Comparison of ENCODE assay signal across 8 cellular contexts in the genomic region with DNA sequence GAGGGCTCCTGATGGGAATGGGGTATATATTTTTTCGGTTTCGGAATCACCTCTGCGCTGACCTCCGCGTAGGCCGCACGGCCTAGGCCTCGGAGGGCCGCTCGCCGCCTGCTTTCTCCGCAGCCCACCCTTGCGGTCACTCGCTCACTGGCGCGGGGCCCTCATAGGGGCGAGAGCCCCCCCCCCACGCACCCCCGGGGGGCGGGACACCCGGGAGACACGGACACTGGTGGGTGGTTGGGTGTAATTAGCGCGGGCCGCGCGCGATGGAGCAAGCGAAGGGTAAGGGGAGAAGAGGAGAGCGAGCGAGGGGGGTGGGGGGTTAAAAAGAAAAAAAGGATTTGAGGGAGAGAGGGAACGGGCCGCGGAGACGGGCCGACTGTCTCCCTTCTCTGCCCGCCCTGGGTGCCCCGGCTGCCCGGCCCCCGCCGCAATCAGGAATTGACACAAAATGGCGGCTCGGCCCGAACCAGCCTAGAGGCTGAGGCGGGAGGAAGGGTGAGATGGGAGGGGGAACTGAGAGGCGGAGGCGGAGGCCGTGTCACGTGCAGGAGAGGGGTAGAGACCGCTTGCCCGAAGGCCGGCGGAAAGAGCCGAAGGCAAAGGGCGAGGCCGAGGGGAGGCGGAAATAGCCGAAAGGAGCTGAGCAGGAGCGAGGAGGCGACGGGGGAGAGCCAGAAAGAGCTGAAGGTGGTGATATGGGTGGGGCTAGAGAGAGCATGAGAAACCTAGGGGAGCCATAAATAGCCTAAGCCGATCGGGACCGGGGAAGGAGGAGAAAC. TPM values are rescaled to one million over a fixed set of nuclear protein-coding genes. Genes with fewer than 3 reads are reported as not detected.
DNase-seq lines count a peak whose midpoint lies in the region; ATAC-seq, FAIRE-seq and TF ChIP-seq lines count a peak whose summit lies in the region.

No MANE protein-coding gene starts in this region.

- H3K27me3 ChIP-seq in keratinocyte (ENCODE audit: control insufficient read depth, extremely low read depth, insufficient read depth, low read length), result no peaks in the 10 kb centered on the region

- H3K4me1 ChIP-seq in keratinocyte (ENCODE audit: control insufficient read depth, extremely low read depth, insufficient read depth, low read length), result peaks cover 34% of the 10 kb centered on the region

- dilution Hi-C loops in keratinocyte (cut with MboI; ENCODE audit: extremely low pct_ligation_motif_present, low sequenced_read_pairs), result no loop called here

- H3K9ac ChIP-seq in keratinocyte (ENCODE audit: control insufficient read depth, extremely low read depth, insufficient read depth, low read length), result peak overlapping the region; percentile 99

- DNase-seq in AML-193 (lab: John Stamatoyannopoulos, UW) (peak; percentile 97 to 98), NCI-H460 (ENCODE audit: extremely low read depth, low read depth) (peak; percentile 98), cerebellum (ENCODE audit: low spot score) (peak; percentile 99), keratinocyte (ENCODE audit: low read depth, low spot score) (peak; percentile 88)
- peak; percentile 99 for DNase-seq in activated CD4-positive, alpha-beta T cell treated with anti-CD3 and anti-CD28 coated beads for 1 hour
- DNase-seq in stimulated activated CD4-positive, alpha-beta T cell treated with anti-CD3 and anti-CD28 coated beads, Interleukin-12 subunit alpha, Interleukin-12 subunit beta, amount 100 ng/mL, for 48 hours (ENCODE audit: low read depth in 2 of 3, low spot score in 1 of 3), result peak; percentile 98 to 100 (median 99)

- no peaks in the 10 kb centered on the region for H3K9me1 ChIP-seq in keratinocyte (ENCODE audit: control insufficient read depth, extremely low read depth, insufficient read depth, low read length)

- H3K79me2 ChIP-seq in keratinocyte (ENCODE audit: control insufficient read depth, insufficient read depth, low read length), result peaks cover 33% of the 10 kb centered on the region

- no peaks in the 10 kb centered on the region for H4K20me1 ChIP-seq in keratinocyte (ENCODE audit: control insufficient read depth, extremely low read depth, insufficient read depth, low read length)

- peak; percentile 78 for FAIRE-seq in keratinocyte (lab: Jason Lieb, UNC)

- H3K9me3 ChIP-seq in keratinocyte (ENCODE audit: control insufficient read depth, low read depth, low read length), result no peaks in the 10 kb centered on the region

- TF ChIP-seq CTCF in keratinocyte (optimal IDR thresholded peaks at IDR 0.05 in 1 of 3, IDR thresholded peaks at IDR 0.05 in 1 of 3, conservative IDR thresholded peaks at IDR 0.05 in 1 of 3; ENCODE audit: extremely low read depth in 1 of 3, insufficient read depth in 2 of 3, low read length in 3 of 3), result no peak

- peaks cover 4 to 16% of the 10 kb centered on the region in 2 experiments for H3K36me3 ChIP-seq in keratinocyte (ENCODE audit: control insufficient read depth in 2 of 2, extremely low read depth in 1 of 2, insufficient read depth in 2 of 2, low read length in 2 of 2)

- peak; percentile 81 for ATAC-seq in HG03432 (IDR thresholded peaks at IDR 0.05; ENCODE audit: unreplicated experiment)

- H3K4me3 ChIP-seq in keratinocyte (ENCODE audit: control insufficient read depth in 2 of 3, extremely low read depth in 1 of 3, insufficient read depth in 2 of 3, low read depth in 1 of 3, low read length in 3 of 3), result peak overlapping the region; percentile 87 to 99 (median 94)

- peak; percentile 82 for TF ChIP-seq POLR2A in GM19193 (IDR thresholded peaks at IDR 0.05; ENCODE audit: extremely low read depth, insufficient read depth, insufficient read length)

- H2AFZ ChIP-seq in keratinocyte (ENCODE audit: control insufficient read depth, low read length), result peak overlapping the region; percentile 78

- H3K4me2 ChIP-seq in keratinocyte (ENCODE audit: control insufficient read depth, extremely low read depth, insufficient read depth, low read depth, low read length), result peak overlapping the region; percentile 93

- H3K27ac ChIP-seq in keratinocyte (ENCODE audit: control insufficient read depth, insufficient read depth, low read length), result peak overlapping the region; percentile 99

RNA-seq across cellular contexts. Expression of a gene that starts 0.7 kb away (rescaled TPM):
- total RNA-seq in NCI-H460 (2014; rRNA removed; shearing (Covaris generic)), result 9.4 and 9.6 TPM in 2 replicates
- polyA plus RNA-seq in NCI-H460 (2014; cell fraction: nucleus; rRNA removed), result 8.0 and 10.9 TPM in 2 replicates
- total RNA-seq in cerebellum, result 16.8 TPM
- 2.9 to 12.6 TPM (median 5.6 TPM) in 3 replicates for polyA plus RNA-seq in keratinocyte
- polyA plus RNA-seq in keratinocyte (2011; ENCODE audit: low read depth), result 14.6 TPM
- 5.8 and 6.6 TPM in 2 replicates for polyA plus RNA-seq in keratinocyte (2011; cell fraction: cytosol; rRNA removed)
- polyA plus RNA-seq in keratinocyte (2011; cell fraction: nucleus; rRNA removed), result 21.0 and 21.7 TPM in 2 replicates
- 11.7 and 33.6 TPM in 2 replicates for polyA plus RNA-seq in keratinocyte (2012; ENCODE audit: low replicate concordance)
- 4.5 to 37.4 TPM (median 8.4 TPM) in 3 replicates for polyA minus RNA-seq in keratinocyte
- polyA minus RNA-seq in keratinocyte (2011; cell fraction: cytosol; rRNA and poly(A)+ RNA removed), result 13.8 TPM
- 13.6 and 27.9 TPM in 2 replicates for polyA minus RNA-seq in keratinocyte (2011; cell fraction: nucleus; rRNA and poly(A)+ RNA removed)

RNA-seq across cellular contexts. Expression of a gene that starts 17.8 kb away (rescaled TPM):
- total RNA-seq in NCI-H460 (2014; rRNA removed; shearing (Covaris generic)), result 66.4 and 71.3 TPM in 2 replicates
- 122 and 125 TPM in 2 replicates for polyA plus RNA-seq in NCI-H460 (2014; cell fraction: nucleus; rRNA removed)
- 47.5 TPM for total RNA-seq in cerebellum
- polyA plus RNA-seq in keratinocyte, result 58.7 to 107 TPM (median 102 TPM) in 3 replicates
- polyA plus RNA-seq in keratinocyte (2011; ENCODE audit: low read depth), result 22.6 TPM
- 78.1 and 80.2 TPM in 2 replicates for polyA plus RNA-seq in keratinocyte (2011; cell fraction: cytosol; rRNA removed)
- polyA plus RNA-seq in keratinocyte (2011; cell fraction: nucleus; rRNA removed), result 51.1 and 61.4 TPM in 2 replicates
- 47.7 and 86.4 TPM in 2 replicates for polyA plus RNA-seq in keratinocyte (2012; ENCODE audit: low replicate concordance)
- 41.4 to 55.0 TPM (median 42.4 TPM) in 3 replicates for polyA minus RNA-seq in keratinocyte
- 32.4 TPM for polyA minus RNA-seq in keratinocyte (2011; cell fraction: cytosol; rRNA and poly(A)+ RNA removed)
- 11.6 and 20.2 TPM in 2 replicates for polyA minus RNA-seq in keratinocyte (2011; cell fraction: nucleus; rRNA and poly(A)+ RNA removed)

Comparison
In these comparisons a context has a peak if more than half of its experiments do, and no peak if none do; other contexts are left out.
1. Peak in every context shown above with its lines: DNase-seq, ATAC-seq, H3K4me3 ChIP-seq and H3K27ac ChIP-seq.